ENCODE assay signal across 8 cellular contexts in the genomic region with DNA sequence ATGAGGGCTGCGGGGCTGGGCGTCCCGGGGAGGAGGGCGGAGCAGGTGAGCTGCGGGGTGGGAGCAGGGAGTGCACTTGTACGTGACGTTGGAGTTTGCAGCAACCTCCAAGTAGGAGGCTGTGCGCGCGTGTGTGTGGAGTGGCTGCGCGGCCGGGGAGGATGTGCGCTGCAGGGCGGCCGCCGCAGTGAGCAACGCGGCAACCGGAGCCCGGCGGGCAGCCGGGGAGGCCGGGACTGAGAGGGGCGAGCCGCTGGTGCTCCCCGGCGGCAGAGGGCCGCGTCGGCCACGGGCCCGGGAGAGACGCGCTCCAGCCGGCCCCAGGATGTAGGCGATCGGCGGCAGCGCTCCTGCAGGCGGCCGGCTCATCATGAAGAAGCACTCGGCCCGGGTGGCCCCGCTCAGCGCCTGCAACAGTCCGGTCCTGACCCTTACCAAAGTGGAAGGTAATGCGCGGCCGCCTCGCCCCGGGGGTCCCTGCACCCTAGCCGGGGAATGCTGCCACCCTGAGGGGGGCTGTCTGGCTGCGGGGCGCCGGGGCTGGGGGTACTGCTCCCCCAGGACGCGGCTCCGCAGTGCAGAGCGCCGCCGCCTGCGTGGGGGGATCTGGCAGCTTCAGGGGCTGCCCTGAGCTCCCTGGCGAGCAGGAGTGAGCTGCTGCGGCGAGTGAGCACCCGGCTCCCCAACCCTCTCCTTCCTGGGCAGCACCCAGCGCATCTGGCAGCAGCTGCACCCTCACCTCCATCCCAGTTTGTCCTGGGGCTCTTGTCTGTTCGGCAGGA.
DNase-seq lines count a peak whose midpoint lies in the region; ATAC-seq lines count a peak whose summit lies in the region.

No MANE protein-coding gene starts in this region.

- DNase-seq in COR-L47 (lab: John Stamatoyannopoulos, UW) (peak; percentile 17), NCI-H345 (lab: John Stamatoyannopoulos, UW) (peak; percentile 63), adipocyte (ENCODE audit: low read depth) (peak; percentile 24), HCEC 1CT (no peak), NCI-H1436 treated with DMSO at 0.1 percent for 48 hours (lab: John Stamatoyannopoulos, UW) (no peak)

- ATAC-seq in GM21529 (IDR thresholded peaks at IDR 0.05; ENCODE audit: unreplicated experiment): peak; percentile 46

- H3K9ac ChIP-seq in adipocyte (ENCODE audit: low read length) (no peak overlapping the region), iPS-15b (ENCODE audit: low read depth, low read length) (no peak overlapping the region)

- no peak overlapping the region for H3K4me3 ChIP-seq in adipocyte (ENCODE audit: low read length)
- peak overlapping the region; percentile 65 for H3K4me3 ChIP-seq in iPS-15b (ENCODE audit: low read depth, low read length)
- peak overlapping the region; percentile 35 to 47 (median 41) for H3K4me3 ChIP-seq in skin epidermis

- H3K36me3 ChIP-seq in adipocyte (ENCODE audit: control insufficient read depth, insufficient read depth, low read length, severe bottlenecking): no peaks in the 10 kb centered on the region
- no peaks in the 10 kb centered on the region for H3K36me3 ChIP-seq in iPS-15b (ENCODE audit: control insufficient read depth, insufficient read depth, low read length)

- H3K9me3 ChIP-seq in adipocyte (ENCODE audit: control insufficient read depth, low read length) (no peaks in the 10 kb centered on the region), iPS-15b (ENCODE audit: control insufficient read depth, insufficient read depth, low read length) (no peaks in the 10 kb centered on the region)

- H3K27me3 ChIP-seq in adipocyte (replicated peaks; ENCODE audit: control insufficient read depth, insufficient read depth, low read length) (peaks cover 23% of the 10 kb centered on the region), iPS-15b (ENCODE audit: control insufficient read depth, insufficient read depth, low read length) (peaks cover 4% of the 10 kb centered on the region)

- H3K27ac ChIP-seq in skin epidermis: peak overlapping the region in 5 of 21 experiments; percentile 8 to 68 (median 56)

- H3K4me1 ChIP-seq in adipocyte (ENCODE audit: control insufficient read depth, insufficient read depth, low read length) (no peaks in the 10 kb centered on the region), iPS-15b (ENCODE audit: control insufficient read depth, insufficient read depth, low read length) (no peaks in the 10 kb centered on the region)

Comparison
In these comparisons a context has a peak if more than half of its experiments do, and no peak if none do; other contexts are left out.
1. DNase-seq: peak in COR-L47 (single experiment), NCI-H345 (single experiment) and adipocyte (single experiment); none in HCEC 1CT (single experiment) and NCI-H1436 treated with DMSO at 0.1 percent for 48 hours (single experiment).